In the genomic region with DNA sequence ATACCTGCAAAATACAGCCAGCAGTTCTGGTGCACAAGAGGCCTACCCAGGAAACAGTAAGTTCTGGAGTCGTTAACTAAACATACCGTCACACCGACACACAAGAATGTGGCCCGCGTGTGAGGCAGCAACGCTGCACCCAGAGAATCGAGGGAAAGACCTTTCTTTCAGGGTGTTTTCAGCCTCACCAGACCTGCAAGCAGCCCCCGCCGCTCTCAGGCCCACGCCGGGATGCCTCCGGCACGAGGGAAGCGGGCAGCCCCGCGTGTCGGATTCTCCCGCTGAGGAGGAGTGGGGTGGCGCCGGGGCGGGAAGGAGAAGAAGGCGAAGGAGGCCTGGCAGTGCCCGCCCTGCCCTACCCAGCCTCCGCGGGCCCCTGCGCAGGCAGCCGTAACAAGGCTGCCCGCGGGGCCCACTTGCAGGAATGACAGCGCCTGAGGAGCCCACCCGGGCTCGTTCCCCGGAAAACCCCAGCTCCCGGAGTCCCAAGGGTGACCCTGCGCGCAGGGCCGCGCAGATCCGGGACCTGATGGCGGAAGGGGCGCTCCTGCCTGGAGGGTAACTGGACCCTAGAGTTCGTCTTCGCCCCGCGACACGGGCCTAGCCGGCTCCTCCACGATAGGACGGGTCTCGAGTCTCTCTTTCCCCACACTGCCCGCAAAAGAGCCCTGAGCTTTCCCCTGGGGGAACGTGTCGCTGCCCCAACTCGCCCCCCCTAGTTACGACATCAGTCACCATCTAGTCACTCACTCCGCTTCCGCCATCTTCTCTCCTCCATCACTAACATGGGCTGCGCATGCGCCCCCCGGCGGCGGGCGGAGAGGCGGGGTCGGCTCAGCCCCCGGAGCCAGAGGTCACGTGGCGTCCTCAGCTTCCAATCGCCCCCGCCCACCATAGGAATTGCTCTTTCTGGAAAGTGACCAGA, we compare ENCODE assay signal across 8 cellular contexts. TPM values are rescaled to one million over a fixed set of nuclear protein-coding genes. Genes with fewer than 3 reads are reported as not detected.
DNase-seq lines count a peak whose midpoint lies in the region; ATAC-seq and TF ChIP-seq lines count a peak whose summit lies in the region.

A gene with protein sequence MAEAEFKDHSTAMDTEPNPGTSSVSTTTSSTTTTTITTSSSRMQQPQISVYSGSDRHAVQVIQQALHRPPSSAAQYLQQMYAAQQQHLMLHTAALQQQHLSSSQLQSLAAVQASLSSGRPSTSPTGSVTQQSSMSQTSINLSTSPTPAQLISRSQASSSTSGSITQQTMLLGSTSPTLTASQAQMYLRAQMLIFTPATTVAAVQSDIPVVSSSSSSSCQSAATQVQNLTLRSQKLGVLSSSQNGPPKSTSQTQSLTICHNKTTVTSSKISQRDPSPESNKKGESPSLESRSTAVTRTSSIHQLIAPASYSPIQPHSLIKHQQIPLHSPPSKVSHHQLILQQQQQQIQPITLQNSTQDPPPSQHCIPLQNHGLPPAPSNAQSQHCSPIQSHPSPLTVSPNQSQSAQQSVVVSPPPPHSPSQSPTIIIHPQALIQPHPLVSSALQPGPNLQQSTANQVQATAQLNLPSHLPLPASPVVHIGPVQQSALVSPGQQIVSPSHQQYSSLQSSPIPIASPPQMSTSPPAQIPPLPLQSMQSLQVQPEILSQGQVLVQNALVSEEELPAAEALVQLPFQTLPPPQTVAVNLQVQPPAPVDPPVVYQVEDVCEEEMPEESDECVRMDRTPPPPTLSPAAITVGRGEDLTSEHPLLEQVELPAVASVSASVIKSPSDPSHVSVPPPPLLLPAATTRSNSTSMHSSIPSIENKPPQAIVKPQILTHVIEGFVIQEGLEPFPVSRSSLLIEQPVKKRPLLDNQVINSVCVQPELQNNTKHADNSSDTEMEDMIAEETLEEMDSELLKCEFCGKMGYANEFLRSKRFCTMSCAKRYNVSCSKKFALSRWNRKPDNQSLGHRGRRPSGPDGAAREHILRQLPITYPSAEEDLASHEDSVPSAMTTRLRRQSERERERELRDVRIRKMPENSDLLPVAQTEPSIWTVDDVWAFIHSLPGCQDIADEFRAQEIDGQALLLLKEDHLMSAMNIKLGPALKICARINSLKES (minus strand): TSS at position 782 of the 925 bp plus-strand sequence. CDS start 18 bp downstream, at position 764.

- peaks cover 5 to 6% of the 10 kb centered on the region in 2 donors for H3K36me3 ChIP-seq in prostate gland

- ATAC-seq in GM18505 (IDR thresholded peaks at IDR 0.05; ENCODE audit: unreplicated experiment) (peak; percentile 81), HG02970 (IDR thresholded peaks at IDR 0.05; ENCODE audit: low FRiP score, unreplicated experiment) (peak; percentile 82), left ventricle myocardium superior (peak; percentile 96)

- intact Hi-C loops in left ventricle myocardium superior (cut with micrococcal nuclease) (no loop called here), prostate gland (cut with DNase I) (loop anchor here (5.0 to 10.0 kb wide), 3 partner anchors 176 to 316 kb away; a partner anchor contains a TSS)

- 2% methylated on average over 62 of the region's 70 CpGs for WGBS in prostate gland

- H3K27ac ChIP-seq in angular gyrus (ENCODE audit: low read depth, low read length) (peak within 1 kb of the TSS; percentile 86), prostate gland (peak within 1 kb of the TSS; percentile 94 to 97)

- no peaks in the 10 kb centered on the region for H3K4me1 ChIP-seq in prostate gland (replicated peaks)

- DNase-seq in NCI-H187 treated with DMSO at 0.1 percent for 48 hours (lab: John Stamatoyannopoulos, UW) (peak; percentile 73), T-helper 2 cell (peak; percentile 78 to 94 (median 88)), left ventricle myocardium superior (peak; percentile 96), prostate gland (ENCODE audit: low spot score) (peak; percentile 90), ureter (ENCODE audit: low spot score) (peak; percentile 94)

- H3K27me3 ChIP-seq in prostate gland (replicated peaks; ENCODE audit: insufficient read depth), result no peaks in the 10 kb centered on the region

- TF ChIP-seq POLR2A in GM18505 (IDR thresholded peaks at IDR 0.05; ENCODE audit: borderline replicate concordance, extremely low read depth, insufficient read depth, insufficient read length) (peak; percentile 93), prostate gland (IDR thresholded peaks at IDR 0.05) (peak; percentile 73)

- TF ChIP-seq CTCF in prostate gland (IDR thresholded peaks at IDR 0.05), result peak in 3 of 4 experiments; percentile 46 to 72 (median 55)

- H3K4me3 ChIP-seq in prostate gland, result peak within 1 kb of the TSS; percentile 68 to 83

- H3K9me3 ChIP-seq in prostate gland, result no peaks in the 10 kb centered on the region

RNA-seq across cellular contexts. Expression of the gene that starts here (rescaled TPM):
- 48.8 TPM for total RNA-seq in left ventricle myocardium superior
- total RNA-seq in prostate gland, result 100 to 1,000 TPM in 1 of 2 donors, 10 to 100 TPM in 1; 34.5 to 100 TPM
- 118 TPM for total RNA-seq in ureter

Comparison
In these comparisons a context has a peak if more than half of its experiments do, and no peak if none do; other contexts are left out.
1. Peak in every context shown above with its lines: DNase-seq, ATAC-seq, H3K4me3 ChIP-seq and H3K27ac ChIP-seq.